In genomic region chr9:16352232-16352631, GRCh38 we compare ENCODE assay signal across 14 cellular contexts.
"Had no signal": no experiment of that assay in that cellular context is flagged by ENCODE, and none has a peak within 500 bp of the region (broad histone marks: within the 10 kb centered on the region; RNA-seq: fewer than 3 reads in every experiment).

No MANE protein-coding gene starts in this region.

- H3K4me3 ChIP-seq: MG63 had no signal

- H3K9me3 ChIP-seq: MG63 had no signal

- H3K27me3 ChIP-seq: MG63 had no signal

- DNase-seq: activated CD4-positive, alpha-beta T cell treated with anti-CD3 and anti-CD28 coated beads for 4 hours; activated CD8-positive, alpha-beta memory T cell treated with anti-CD3 and anti-CD28 coated beads, Interleukin-2, amount 50 U/mL, for 4 hours; activated CD8-positive, alpha-beta T cell treated with anti-CD3 and anti-CD28 coated beads for 36 hours; activated effector memory CD4-positive, alpha-beta T cell treated with anti-CD3 and anti-CD28 coated beads, Interleukin-2, amount 50 U/mL, for 16 hours; activated naive CD4-positive, alpha-beta T cell treated with anti-CD3 and anti-CD28 coated beads for 36 hours; cerebellar nuclear complex; MG63; NCI-H1105; NCI-H1436; NCI-H1694 treated with DMSO at 0.1 percent for 48 hours; NCI-H2081; NCI-H524; SHP77 treated with DMSO at 0.1 percent for 48 hours had no signal

- ATAC-seq: activated CD4-positive, CD25-positive, alpha-beta regulatory T cell treated with anti-CD3 and anti-CD28 coated beads, Interleukin-2, amount 50 U/mL, for 24 hours; activated CD8-positive, alpha-beta T cell treated with anti-CD3 and anti-CD28 coated beads for 36 hours had no signal

- H3K36me3 ChIP-seq: MG63 had no signal
